Comparison of ENCODE assay signal across 32 cellular contexts in genomic region chr7:137950263-137950621, GRCh38. TPM values are rescaled to one million over a fixed set of nuclear protein-coding genes. Genes with fewer than 3 reads are reported as not detected.
DNase-seq lines count a peak whose midpoint lies in the region; ATAC-seq, FAIRE-seq and TF ChIP-seq lines count a peak whose summit lies in the region.
"Had no signal": no experiment of that assay in that cellular context is flagged by ENCODE, and none has a peak within 500 bp of the region (broad histone marks: within the 10 kb centered on the region; RNA-seq: fewer than 3 reads in every experiment).

No MANE protein-coding gene starts in this region.

- H3K79me2 ChIP-seq in HCT116 (ENCODE audit: insufficient read depth, low read length) (no peaks in the 10 kb centered on the region), GM12878 (ENCODE audit: control insufficient read depth, insufficient read depth, low read length) (peaks cover 57% of the 10 kb centered on the region), trophoblast cell (ENCODE audit: control insufficient read depth, insufficient read depth, low read length, poor library complexity) (peaks cover 19% of the 10 kb centered on the region)

- H3K9me2 ChIP-seq in HCT116 (ENCODE audit: insufficient read depth), result no peaks in the 10 kb centered on the region
- H3K9me2 ChIP-seq: SK-N-SH had no signal

- no peaks in the 10 kb centered on the region for H3K27me3 ChIP-seq in CD4-positive, CD25-positive, alpha-beta regulatory T cell (ENCODE audit: control insufficient read depth, insufficient read depth, low read length)
- H3K27me3 ChIP-seq in HCT116 (ENCODE audit: insufficient read depth, low read length) (no peaks in the 10 kb centered on the region), GM12878 (replicated peaks in 1 of 2; ENCODE audit: control insufficient read depth in 2 of 2, insufficient read depth in 2 of 2, low read length in 1 of 2) (no peaks in the 10 kb centered on the region), trophoblast cell (ENCODE audit: insufficient read depth, low read length) (no peaks in the 10 kb centered on the region)
- H3K27me3 ChIP-seq: testis had no signal

- H3K4me3 Mint-ChIP-seq in CD4-positive, CD25-positive, alpha-beta regulatory T cell, result peak overlapping the region in 1 of 4 donors; percentile 79
- H3K4me3 Mint-ChIP-seq: HFFc6; naive thymus-derived CD4-positive, alpha-beta T cell; T-helper 17 cell had no signal

- RAD21 ChIA-PET in HCT116 (lab: Charles Lee; ENCODE audit: low non-redundant PET in 1 of 2, low total read pairs in 2 of 2, uncharacterized antibody in 2 of 2, unreplicated experiment in 2 of 2), result no interaction called here
- RAD21 ChIA-PET in GM12878 (lab: Charles Lee; ENCODE audit: unreplicated experiment), result interaction anchor here (1.8 kb wide), 1 partner anchor 57 kb away, joined by 4 read pairs; no protein-coding TSS in a partner anchor

- CTCF ChIA-PET in HCT116 (lab: Charles Lee), result interaction anchor here (1.2 kb wide), 1 partner anchor 52 kb away, joined by 3 read pairs; the partner anchor contains the start of gene CREB3L2
- CTCF ChIA-PET in GM12878 (lab: Yijun Ruan, JAX), result interaction anchor here (1.0 to 1.7 kb wide), 6 partner anchors 9 to 345 kb away, joined by 3 to 8 read pairs (median 3); no protein-coding TSS in a partner anchor

- SMC1A ChIA-PET in GM12878 (lab: Charles Lee; ENCODE audit: uncharacterized antibody, unreplicated experiment), result interaction anchor here (0.8 to 2.1 kb wide), 7 partner anchors 8 to 52 kb away, joined by 3 to 13 read pairs (median 6); partner anchors contain the start of gene CREB3L2

- BruUV-seq in HCT116 (replicated peaks; lab: Mats Ljungman, UMichigan), result no TSS peak
- BruUV-seq in GM12878 (replicated peaks; lab: Mats Ljungman, UMichigan), result no TSS peak

- no peak for TF ChIP-seq EP300 in GM12878 (IDR thresholded peaks at IDR 0.05; ENCODE audit: borderline replicate concordance in 1 of 2, control insufficient read depth in 1 of 2, low read depth in 2 of 2, low read length in 2 of 2)

- in situ Hi-C loops in GM12878 (cut with MboI), result no loop called here

- intact Hi-C loops in HCT116 (cut with micrococcal nuclease) (no loop called here), GM12878 (cut with micrococcal nuclease; ENCODE audit: unreplicated experiment) (no loop called here)

- no peak overlapping the region for H3K23ac ChIP-seq in trophoblast cell (ENCODE audit: low read length)

- H3K4me1 Mint-ChIP-seq in CD4-positive, CD25-positive, alpha-beta regulatory T cell, result peaks cover 16 to 34% (median 28%) of the 10 kb centered on the region in 4 donors

- H3K27ac ChIP-seq in CD4-positive, CD25-positive, alpha-beta regulatory T cell (ENCODE audit: insufficient read depth, low read length, poor library complexity, severe bottlenecking), result no peak overlapping the region
- H3K27ac ChIP-seq in HCT116 (ENCODE audit: low read depth, low read length) (no peak overlapping the region), GM12878 (ENCODE audit: control insufficient read depth, insufficient read depth) (no peak overlapping the region), trophoblast cell (ENCODE audit: low read depth, low read length) (peak overlapping the region; percentile 34)
- H3K27ac ChIP-seq: GM23248, testis had no signal

- POLR2A ChIA-PET in HCT116 (lab: Charles Lee) (no interaction called here), GM12878 (lab: Charles Lee) (interaction anchor here (0.7 to 1.7 kb wide), 6 partner anchors 8 to 49 kb away, joined by 3 to 5 read pairs (median 4); no protein-coding TSS in a partner anchor)

- H3K14ac ChIP-seq in trophoblast cell (ENCODE audit: low read length), result no peak overlapping the region

- DNase-seq in CD4-positive, CD25-positive, alpha-beta regulatory T cell, result peak in 1 of 3 donors; percentile 30
- DNase-seq in HCT116 (ENCODE audit: low read depth, low spot score), result no peak
- no peak for DNase-seq in GM12878 (ENCODE audit: low read depth, low spot score)
- peak in 1 of 2 donors; percentile 61 for DNase-seq in trophoblast cell
- DNase-seq in SKM-1 treated with dmso at 0.1 percent for 144 hours (lab: John Stamatoyannopoulos, UW; ENCODE audit: unreplicated experiment), result no peak
- no peak for DNase-seq in amniotic stem cell (lab: John Stamatoyannopoulos, UW)
- DNase-seq: activated CD4-positive, alpha-beta T cell treated with anti-CD3 and anti-CD28 coated beads, Interleukin-2, amount 50 U/mL, for 48 hours; activated CD4-positive, CD25-positive, alpha-beta regulatory T cell treated with anti-CD3 and anti-CD28 coated beads, Interleukin-2, amount 50 U/mL, for 72 hours; activated naive CD4-positive, alpha-beta T cell treated with Interleukin-2 at 50 U/mL for 16 hours; GM23248; HFFc6; hippocampal formation; KG1; left cardiac atrium; MM.1S; naive thymus-derived CD4-positive, alpha-beta T cell; NCI-H1105 treated with DMSO at 0.1 percent for 48 hours; NCI-H1930; NCI-H2227 treated with DMSO at 0.1 percent for 48 hours; NCI-H526 treated with DMSO at 0.1 percent for 48 hours; NK-92 treated with Interleukin-12 subunit alpha and Interleukin-12 subunit beta, amount 100 ng/mL, for 24 hours; SK-N-SH; stimulated activated CD4-positive, alpha-beta T cell treated with anti-CD3 and anti-CD28 coated beads, Interleukin-1b, Interleukin-23, amount 100 ng/mL, for 48 hours; stimulated activated naive CD4-positive, alpha-beta T cell treated with Interleukin-2 at 50 U/mL for 16 hours; T-helper 17 cell; testis had no signal

- H2BK5ac ChIP-seq in trophoblast cell (ENCODE audit: low read depth, low read length, poor library complexity), result no peak overlapping the region

- H2BK120ac ChIP-seq in trophoblast cell (ENCODE audit: insufficient read depth, low read length, poor library complexity), result no peak overlapping the region

- no peak for TF ChIP-seq RAD21 in HCT116 (IDR thresholded peaks at IDR 0.05; ENCODE audit: low read depth)
- no peak for TF ChIP-seq RAD21 in GM12878 (IDR thresholded peaks at IDR 0.05; ENCODE audit: insufficient read depth, low read depth, low read length)

- peaks cover 27% of the 10 kb centered on the region for H3K79me1 ChIP-seq in trophoblast cell (ENCODE audit: low read length)

- no peak overlapping the region for H3K18ac ChIP-seq in trophoblast cell (ENCODE audit: low read length)

- TF ChIP-seq CTCF in HCT116 (IDR thresholded peaks at IDR 0.05 in 2 of 3, conservative IDR thresholded peaks at IDR 0.05 in 1 of 3; ENCODE audit: borderline replicate concordance in 1 of 3, insufficient read depth in 1 of 3, low read depth in 2 of 3, low read length in 2 of 3), result no peak
- no peak for TF ChIP-seq CTCF in GM12878 (IDR thresholded peaks at IDR 0.05 in 2 of 3, conservative IDR thresholded peaks at IDR 0.05 in 1 of 3; ENCODE audit: control insufficient read depth in 2 of 3, extremely low read depth in 1 of 3, insufficient read depth in 1 of 3, low read depth in 3 of 3, low read length in 3 of 3)

- H3K4ac ChIP-seq in trophoblast cell (ENCODE audit: low read depth, low read length), result peak overlapping the region; percentile 49

- no peaks in the 10 kb centered on the region for H3K4me1 ChIP-seq in CD4-positive, CD25-positive, alpha-beta regulatory T cell (ENCODE audit: control insufficient read depth, insufficient read depth, low read length, poor library complexity, severe bottlenecking)
- H3K4me1 ChIP-seq in HCT116 (ENCODE audit: control insufficient read depth in 1 of 2, insufficient read depth in 2 of 2, low read length in 2 of 2) (peaks cover 19 to 50% of the 10 kb centered on the region in 2 experiments), GM12878 (ENCODE audit: control insufficient read depth, insufficient read depth, low read length) (peaks cover 9% of the 10 kb centered on the region; the same call in 1 of the 2 replicates), trophoblast cell (ENCODE audit: control insufficient read depth in 1 of 2, insufficient read depth in 2 of 2, low read length in 2 of 2) (peaks cover 24 to 42% of the 10 kb centered on the region in 2 experiments)

- H3K4me2 ChIP-seq in HCT116 (ENCODE audit: low read length) (peak overlapping the region; percentile 26), GM12878 (ENCODE audit: control insufficient read depth, insufficient read depth) (no peak overlapping the region), trophoblast cell (ENCODE audit: low read length) (no peak overlapping the region)
- H3K4me2 ChIP-seq: SK-N-SH had no signal

- no peaks in the 10 kb centered on the region for H4K20me1 ChIP-seq in HCT116 (ENCODE audit: insufficient read depth)
- H4K20me1 ChIP-seq in GM12878 (ENCODE audit: control insufficient read depth, insufficient read depth), result no peaks in the 10 kb centered on the region

- no peak for FAIRE-seq in GM12878 (lab: Jason Lieb, UNC)
- FAIRE-seq: bronchial epithelial cell, colon, HTR-8/SVneo, TTC549 had no signal

- no peak overlapping the region for H2AK5ac ChIP-seq in trophoblast cell (ENCODE audit: low read length)

- H4K12ac ChIP-seq in trophoblast cell (ENCODE audit: low read depth, low read length), result no peak overlapping the region

- H2AFZ ChIP-seq in HCT116 (ENCODE audit: low read depth, low read length, poor library complexity, severe bottlenecking), result no peak overlapping the region
- H2AFZ ChIP-seq in GM12878 (ENCODE audit: control insufficient read depth, low read depth, low read length), result no peak overlapping the region
- H2AFZ ChIP-seq in trophoblast cell (ENCODE audit: insufficient read depth, low read length, poor library complexity), result no peak overlapping the region
- H2AFZ ChIP-seq: GM23248 had no signal

- TF ChIP-seq POLR2A in HCT116 (IDR thresholded peaks at IDR 0.05; ENCODE audit: borderline replicate concordance, extremely low read depth, insufficient read depth, insufficient read length), result no peak
- no peak for TF ChIP-seq POLR2A in GM12878 (IDR thresholded peaks at IDR 0.05; ENCODE audit: low read depth, low read length)

- H3K9me3 ChIP-seq in CD4-positive, CD25-positive, alpha-beta regulatory T cell (ENCODE audit: control insufficient read depth in 2 of 2, low read length in 2 of 2), result no peaks in the 10 kb centered on the region
- H3K9me3 ChIP-seq in HCT116 (ENCODE audit: control insufficient read depth in 1 of 2, insufficient read depth in 1 of 2, low read depth in 1 of 2, low read length in 2 of 2) (no peaks in the 10 kb centered on the region), GM12878 (replicated peaks; ENCODE audit: control insufficient read depth, insufficient read depth, low read length) (no peaks in the 10 kb centered on the region), trophoblast cell (ENCODE audit: insufficient read depth, low read depth, low read length) (no peaks in the 10 kb centered on the region)
- H3K9me3 ChIP-seq: SK-N-SH, testis had no signal

- ATAC-seq in CD4-positive, CD25-positive, alpha-beta regulatory T cell (ENCODE audit: low read depth in 2 of 2), result no peak
- peak; percentile 68 for ATAC-seq in HCT116
- ATAC-seq in GM12878, result no peak
- ATAC-seq in GM19351 (IDR thresholded peaks at IDR 0.05; ENCODE audit: unreplicated experiment), result no peak
- ATAC-seq: left cardiac atrium; naive thymus-derived CD4-positive, alpha-beta T cell; T-helper 17 cell had no signal

- H3K9me3 Mint-ChIP-seq in CD4-positive, CD25-positive, alpha-beta regulatory T cell, result peaks cover 0 to 1% (median 0%) of the 10 kb centered on the region in 7 donors
- H3K9me3 Mint-ChIP-seq: HFFc6; naive thymus-derived CD4-positive, alpha-beta T cell had no signal

- 62% methylated on average over 4 of the region's 4 CpGs for WGBS in GM12878 (ENCODE audit: insufficient coverage, insufficient replicate concordance, low lambda C conversion rate, missing lambda C conversion rate)
- no CpG with 5 or more reads among the region's 4 CpGs for WGBS in trophoblast cell (ENCODE audit: extremely low coverage, insufficient coverage, insufficient read length)

- no peak overlapping the region for H3K9ac ChIP-seq in HCT116 (ENCODE audit: low read length)
- no peak overlapping the region for H3K9ac ChIP-seq in GM12878 (ENCODE audit: control insufficient read depth, insufficient read depth, low read length)
- no peak overlapping the region for H3K9ac ChIP-seq in trophoblast cell (ENCODE audit: low read length)
- H3K9ac ChIP-seq: GM23248, SK-N-SH had no signal

- H3K36me3 ChIP-seq in CD4-positive, CD25-positive, alpha-beta regulatory T cell (ENCODE audit: control insufficient read depth, insufficient read depth, low read length), result no peaks in the 10 kb centered on the region
- H3K36me3 ChIP-seq in HCT116 (ENCODE audit: control insufficient read depth in 1 of 2, insufficient read depth in 2 of 2, low read length in 2 of 2), result no peaks in the 10 kb centered on the region
- peaks cover 3 to 24% of the 10 kb centered on the region in 2 experiments for H3K36me3 ChIP-seq in GM12878 (ENCODE audit: control insufficient read depth in 2 of 2, insufficient read depth in 2 of 2, low read length in 1 of 2)
- H3K36me3 ChIP-seq in trophoblast cell (ENCODE audit: control insufficient read depth in 1 of 2, insufficient read depth in 2 of 2, low read length in 2 of 2), result peaks cover 0 to 3% of the 10 kb centered on the region in 2 experiments

- H3K27me3 Mint-ChIP-seq in CD4-positive, CD25-positive, alpha-beta regulatory T cell, result no peaks in the 10 kb centered on the region
- H3K27me3 Mint-ChIP-seq: naive thymus-derived CD4-positive, alpha-beta T cell; T-helper 17 cell had no signal

- no peak overlapping the region for H2BK12ac ChIP-seq in trophoblast cell (ENCODE audit: low read length)

- H3K36me3 Mint-ChIP-seq in CD4-positive, CD25-positive, alpha-beta regulatory T cell, result peaks cover 16% of the 10 kb centered on the region

- no peak overlapping the region for H3K4me3 ChIP-seq in CD4-positive, CD25-positive, alpha-beta regulatory T cell (ENCODE audit: low read depth, low read length)
- no peak overlapping the region for H3K4me3 ChIP-seq in HCT116 (replicated peaks in 1 of 2; ENCODE audit: low read depth in 1 of 2, low read length in 2 of 2)
- no peak overlapping the region for H3K4me3 ChIP-seq in GM12878
- no peak overlapping the region for H3K4me3 ChIP-seq in trophoblast cell (ENCODE audit: low read depth, low read length)
- H3K4me3 ChIP-seq: GM23248, lung, testis had no signal

- no peak overlapping the region for H4K91ac ChIP-seq in trophoblast cell (ENCODE audit: low read depth, low read length)

- peak overlapping the region in 2 of 3 donors; percentile 21 to 22 for H3K27ac Mint-ChIP-seq in CD4-positive, CD25-positive, alpha-beta regulatory T cell
- H3K27ac Mint-ChIP-seq: HFFc6; naive thymus-derived CD4-positive, alpha-beta T cell; T-helper 17 cell had no signal

- no peak overlapping the region for H4K8ac ChIP-seq in trophoblast cell (ENCODE audit: low read depth, low read length)

RNA-seq across cellular contexts. Expression of gene CREB3L2, which starts 51.6 kb away (rescaled TPM):
- total RNA-seq in CD4-positive, CD25-positive, alpha-beta regulatory T cell, result 27.3 TPM
- 10 to 100 TPM; 12.0 to 16.0 (median 14.5) TPM for polyA plus RNA-seq in CD4-positive, CD25-positive, alpha-beta regulatory T cell
- 49.8 TPM for total RNA-seq in HCT116 (2021; ENCODE audit: unreplicated experiment)
- 15.1 and 19.0 TPM in 2 replicates for polyA plus RNA-seq in HCT116 (2012)
- total RNA-seq in GM12878 (2013; cell fraction: nucleolus; rRNA removed), result 131 and 139 TPM in 2 replicates
- 13.3 and 16.7 TPM in 2 replicates for total RNA-seq in GM12878 (2014; rRNA removed)
- total RNA-seq in GM12878 (2014; rRNA removed; fragmentation: Illumina TruSeq; extraction: Trizol), result 17.9 and 18.0 TPM in 2 replicates
- total RNA-seq in GM12878 (2021), result 65.2 and 67.1 TPM in 2 replicates
- polyA plus RNA-seq in GM12878 (2011; ENCODE audit: low read depth), result 21.3 TPM
- polyA plus RNA-seq in GM12878 (2011; rRNA removed), result 21.5 and 34.9 TPM in 2 replicates
- polyA plus RNA-seq in GM12878 (2011; cell fraction: cytosol; rRNA removed), result 25.6 and 30.7 TPM in 2 replicates
- polyA plus RNA-seq in GM12878 (2011; cell fraction: nucleus; rRNA removed), result 27.1 and 30.9 TPM in 2 replicates
- 26.7 and 29.0 TPM in 2 replicates for polyA plus RNA-seq in GM12878 (2012)
- 34.5 and 38.4 TPM in 2 replicates for polyA plus RNA-seq in GM12878 (2014; fragmentation: Illumina TruSeq; extraction: Trizol)
- 1 to 10 TPM; 6.4 to 8.1 TPM for polyA plus RNA-seq in GM12878 (2014; fragmentation: Nextera tagmentation; extraction: Ambion mirVana)
- polyA plus RNA-seq in GM12878 (2014; rRNA removed), result 21.8 and 29.4 TPM in 2 replicates
- polyA plus RNA-seq in GM12878 (2016; fragmentation: Nextera tagmentation; extraction: Ambion mirVana), result 10 to 100 TPM; 30.5 to 37.1 TPM
- 43.1 and 49.2 TPM in 2 replicates for polyA minus RNA-seq in GM12878 (2011; rRNA and poly(A)+ RNA removed)
- polyA minus RNA-seq in GM12878 (2011; cell fraction: cytosol; rRNA and poly(A)+ RNA removed), result 20.9 and 21.9 TPM in 2 replicates
- polyA minus RNA-seq in GM12878 (2011; cell fraction: nucleus; rRNA and poly(A)+ RNA removed), result 34.6 and 56.4 TPM in 2 replicates
- 134 and 136 TPM in 2 replicates for polyA plus RNA-seq in trophoblast cell (2013)
